Comparison of ENCODE assay signal across 24 cellular contexts in the genomic region with DNA sequence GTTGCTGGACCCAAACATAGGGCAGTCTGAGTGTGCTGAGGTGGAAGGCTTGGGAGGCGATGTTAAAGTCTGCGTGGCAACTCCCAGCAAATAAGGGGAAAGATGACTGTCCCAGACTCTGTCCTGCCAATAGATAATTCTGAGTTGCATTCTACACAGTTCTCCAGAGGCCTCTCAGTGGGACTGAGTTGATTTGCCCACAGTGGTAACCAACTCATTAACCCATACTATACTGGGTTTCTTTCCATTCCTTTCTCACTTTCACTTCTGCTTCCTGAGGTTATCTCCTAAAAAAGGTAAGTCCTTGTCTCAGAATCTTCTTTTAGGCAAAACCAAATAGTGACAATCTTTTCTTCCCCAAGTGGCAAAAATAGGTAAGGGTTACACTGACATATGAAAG.
"Had no signal": no experiment of that assay in that cellular context is flagged by ENCODE, and none has a peak within 500 bp of the region (broad histone marks: within the 10 kb centered on the region; RNA-seq: fewer than 3 reads in every experiment).

No MANE protein-coding gene starts in this region.

- FAIRE-seq: astrocyte, RCC 7860 had no signal

- H3K36me3 ChIP-seq: MG63 had no signal

- H3K27me3 ChIP-seq: MG63 had no signal

- ATAC-seq: activated CD8-positive, alpha-beta T cell treated with anti-CD3 and anti-CD28 coated beads, Interleukin-2, amount 10 ng/mL, durations not matched to agents 7 days and 5 days; activated naive CD8-positive, alpha-beta T cell treated with anti-CD3 and anti-CD28 coated beads, Interleukin-2, amount 50 U/mL, for 24 hours; WTC11 had no signal

- DNase-seq: activated CD4-positive, alpha-beta T cell treated with anti-CD3 and anti-CD28 coated beads for 48 hours; activated CD4-positive, alpha-beta T cell treated with anti-CD3 and anti-CD28 coated beads, Interleukin-2, amount 50 U/mL, for 4 hours; activated CD4-positive, CD25-positive, alpha-beta regulatory T cell treated with anti-CD3 and anti-CD28 coated beads, Interleukin-2, amount 50 U/mL, for 72 hours; activated CD8-positive, alpha-beta memory T cell treated with anti-CD3 and anti-CD28 coated beads, Interleukin-2, amount 50 U/mL, for 48 hours; activated CD8-positive, alpha-beta T cell treated with anti-CD3 and anti-CD28 coated beads, Interleukin-2, amount 10 ng/mL, durations not matched to agents 7 days and 5 days; activated effector memory CD4-positive, alpha-beta T cell treated with Interleukin-2 at 50 U/mL for 16 hours; activated naive CD4-positive, alpha-beta T cell; activated naive CD8-positive, alpha-beta T cell treated with anti-CD3 and anti-CD28 coated beads, Interleukin-2, amount 50 U/mL, for 24 hours; activated T-cell treated with anti-CD3 and anti-CD28 coated beads, Interleukin-2, amount 50 U/mL, for 1 hour; amniotic stem cell; MG63; NCI-H1092; NCI-H1417; NCI-H1930; NCI-H2171; NCI-H2227 treated with DMSO at 0.1 percent for 48 hours; NCI-H446 treated with DMSO at 0.1 percent for 48 hours; NCI-H524 treated with DMSO at 0.1 percent for 48 hours; NCI-H748 treated with DMSO at 0.1 percent for 48 hours; PC-3; SHP77 treated with DMSO at 0.1 percent for 48 hours had no signal

- H3K4me3 ChIP-seq: MG63 had no signal
